21 cellular contexts compared by ENCODE assay signal in the genomic region with DNA sequence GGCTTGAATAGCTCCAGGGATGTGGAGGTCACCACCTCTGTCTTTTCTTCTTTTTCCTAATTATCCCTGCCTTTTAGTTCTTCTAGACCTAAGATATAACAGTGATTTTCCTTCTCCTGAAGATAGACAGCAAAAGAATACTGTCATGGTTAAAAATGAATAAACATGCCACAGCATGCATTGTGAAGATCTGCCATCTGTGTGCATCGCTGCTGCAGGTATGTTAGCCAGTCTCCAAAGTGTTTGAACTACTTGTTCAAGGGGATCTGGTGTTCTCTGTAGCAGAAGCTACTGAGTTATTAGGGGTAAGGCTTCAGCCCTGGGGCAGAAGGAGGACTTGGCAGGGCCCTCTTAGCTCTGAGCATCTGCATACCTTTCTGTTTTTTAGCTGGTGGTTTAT. TPM values are rescaled to one million over a fixed set of nuclear protein-coding genes. Genes with fewer than 3 reads are reported as not detected.
DNase-seq lines count a peak whose midpoint lies in the region; ATAC-seq lines count a peak whose summit lies in the region.
"Had no signal": no experiment of that assay in that cellular context is flagged by ENCODE, and none has a peak within 500 bp of the region (broad histone marks: within the 10 kb centered on the region; RNA-seq: fewer than 3 reads in every experiment).

No MANE protein-coding gene starts in this region.

- DNase-seq in activated T-cell treated with anti-CD3 and anti-CD28 coated beads, Interleukin-2, amount 50 U/mL, for 72 hours: no peak
- DNase-seq in activated T-cell treated with anti-CD3 and anti-CD28 coated beads for 4 hours: no peak
- no peak for DNase-seq in T-cell
- no peak for DNase-seq in epithelial cell of prostate (ENCODE audit: low read depth, low spot score)
- no peak for DNase-seq in stimulated activated naive CD8-positive, alpha-beta T cell treated with anti-CD3 and anti-CD28 coated beads, Interleukin-15, amount 100 ng/mL, for 72 hours
- no peak for DNase-seq in GM19238 (ENCODE audit: insufficient read length, low spot score)
- DNase-seq: activated naive CD4-positive, alpha-beta T cell; body of pancreas; colonic mucosa; DMS53; kidney; NCI-H1417 treated with DMSO at 0.1 percent for 48 hours; NCI-H69; PC-3; SJCRH30; stimulated activated CD4-positive, alpha-beta T cell treated with anti-CD3 and anti-CD28 coated beads, Interleukin-2, amount 100 ng/mL, for 24 hours; uterus had no signal

- CTCF ChIA-PET in T-cell (lab: Charles Lee): interaction anchor here (0.7 to 1.4 kb wide), 3 partner anchors 18 to 26 kb away, joined by 3 to 4 read pairs (median 4); no protein-coding TSS in a partner anchor

- POLR2A ChIA-PET in T-cell (lab: Charles Lee): interaction anchor here in 1 of 2 donors (0.6 kb wide), 1 partner anchor 165 kb away, joined by 11 read pairs; no protein-coding TSS in a partner anchor

- H3K36me3 Mint-ChIP-seq in activated T-cell treated with anti-CD3 and anti-CD28 coated beads, Interleukin-2, amount 50 U/mL, for 72 hours (ENCODE audit: insufficient read depth in 2 of 2): peaks cover 4 to 11% of the 10 kb centered on the region in 2 donors
- H3K36me3 Mint-ChIP-seq in T-cell: peaks cover 28% of the 10 kb centered on the region

- H3K4me1 Mint-ChIP-seq in activated T-cell treated with anti-CD3 and anti-CD28 coated beads, Interleukin-2, amount 50 U/mL, for 72 hours (ENCODE audit: low read depth): peaks cover 69% of the 10 kb centered on the region
- H3K4me1 Mint-ChIP-seq in T-cell: peaks cover 44 to 69% (median 57%) of the 10 kb centered on the region in 3 donors
- peaks cover 62% of the 10 kb centered on the region for H3K4me1 Mint-ChIP-seq in stimulated activated naive CD8-positive, alpha-beta T cell treated with anti-CD3 and anti-CD28 coated beads, Interleukin-15, amount 100 ng/mL, for 72 hours

- H3K27me3 Mint-ChIP-seq in activated T-cell treated with anti-CD3 and anti-CD28 coated beads, Interleukin-2, amount 50 U/mL, for 72 hours (ENCODE audit: low read depth): no peaks in the 10 kb centered on the region
- no peaks in the 10 kb centered on the region for H3K27me3 Mint-ChIP-seq in T-cell
- H3K27me3 Mint-ChIP-seq in stimulated activated naive CD8-positive, alpha-beta T cell treated with anti-CD3 and anti-CD28 coated beads, Interleukin-15, amount 100 ng/mL, for 72 hours: no peaks in the 10 kb centered on the region
- H3K27me3 Mint-ChIP-seq: naive thymus-derived CD4-positive, alpha-beta T cell had no signal

- peak overlapping the region; percentile 79 for H3K27ac Mint-ChIP-seq in activated T-cell treated with anti-CD3 and anti-CD28 coated beads, Interleukin-2, amount 50 U/mL, for 72 hours
- peak overlapping the region; percentile 31 to 62 for H3K27ac Mint-ChIP-seq in T-cell
- H3K27ac Mint-ChIP-seq in stimulated activated naive CD8-positive, alpha-beta T cell treated with anti-CD3 and anti-CD28 coated beads, Interleukin-15, amount 100 ng/mL, for 72 hours: peak overlapping the region in 1 of 2 donors; percentile 5

- no peak for ATAC-seq in activated T-cell treated with anti-CD3 and anti-CD28 coated beads, Interleukin-2, amount 50 U/mL, for 72 hours (replicated peaks in 1 of 2)
- ATAC-seq in T-cell (replicated peaks in 1 of 4) (no peak), GM18520 (IDR thresholded peaks at IDR 0.05; ENCODE audit: unreplicated experiment) (no peak), GM21367 (IDR thresholded peaks at IDR 0.05; ENCODE audit: unreplicated experiment) (no peak)
- no peak for ATAC-seq in stimulated activated naive CD8-positive, alpha-beta T cell treated with anti-CD3 and anti-CD28 coated beads, Interleukin-15, amount 100 ng/mL, for 72 hours
- ATAC-seq: body of pancreas; naive thymus-derived CD4-positive, alpha-beta T cell; PC-3 had no signal

- H3K27ac ChIP-seq in epithelial cell of prostate: peak overlapping the region; percentile 65
- H3K27ac ChIP-seq: body of pancreas, colonic mucosa, hepatocyte, SJCRH30, uterus had no signal

- H3K9me3 Mint-ChIP-seq in activated T-cell treated with anti-CD3 and anti-CD28 coated beads, Interleukin-2, amount 50 U/mL, for 72 hours: no peaks in the 10 kb centered on the region
- no peaks in the 10 kb centered on the region for H3K9me3 Mint-ChIP-seq in T-cell
- no peaks in the 10 kb centered on the region for H3K9me3 Mint-ChIP-seq in stimulated activated naive CD8-positive, alpha-beta T cell treated with anti-CD3 and anti-CD28 coated beads, Interleukin-15, amount 100 ng/mL, for 72 hours
- H3K9me3 Mint-ChIP-seq: naive thymus-derived CD4-positive, alpha-beta T cell had no signal

- peak overlapping the region; percentile 48 to 93 for H3K4me3 Mint-ChIP-seq in activated T-cell treated with anti-CD3 and anti-CD28 coated beads, Interleukin-2, amount 50 U/mL, for 72 hours
- no peak overlapping the region for H3K4me3 Mint-ChIP-seq in T-cell
- peak overlapping the region; percentile 3 to 57 for H3K4me3 Mint-ChIP-seq in stimulated activated naive CD8-positive, alpha-beta T cell treated with anti-CD3 and anti-CD28 coated beads, Interleukin-15, amount 100 ng/mL, for 72 hours

RNA-seq across cellular contexts. Expression of a gene that starts 25.0 kb away (rescaled TPM):
- total RNA-seq in activated T-cell treated with anti-CD3 and anti-CD28 coated beads, Interleukin-2, amount 50 U/mL, for 72 hours: 10 to 100 TPM; 41.7 to 47.4 TPM
- total RNA-seq in T-cell: 10 to 100 TPM; 26.9 to 62.7 (median 40.8) TPM

Comparison
In these comparisons a context has a peak if more than half of its experiments do, and no peak if none do; other contexts are left out.
1. H3K4me3 Mint-ChIP-seq: peak in activated T-cell treated with anti-CD3 and anti-CD28 coated beads, Interleukin-2, amount 50 U/mL, for 72 hours (2 of 2) and stimulated activated naive CD8-positive, alpha-beta T cell treated with anti-CD3 and anti-CD28 coated beads, Interleukin-15, amount 100 ng/mL, for 72 hours (2 of 2); none in T-cell (0 of 3).